In the genomic region with DNA sequence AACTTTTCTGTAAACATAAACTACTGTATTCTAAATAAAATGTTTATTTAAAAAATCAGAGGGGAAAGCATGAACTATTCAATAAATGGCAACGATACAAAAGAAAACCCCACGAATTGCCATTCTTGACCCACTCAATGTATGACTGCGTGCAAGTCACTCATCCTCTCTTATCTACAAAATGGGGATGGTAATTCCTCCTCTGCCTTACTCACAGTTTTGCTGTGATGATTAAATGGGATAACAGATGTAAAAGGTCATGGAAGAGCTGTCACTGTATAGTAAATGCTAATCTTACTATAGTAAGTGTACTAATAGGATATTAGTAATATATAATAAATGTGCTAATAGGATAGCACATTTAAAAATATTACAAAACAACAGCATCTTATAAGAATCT, we compare ENCODE assay signal across 17 cellular contexts.
DNase-seq lines count a peak whose midpoint lies in the region; ATAC-seq and TF ChIP-seq lines count a peak whose summit lies in the region.
"Had no signal": no experiment of that assay in that cellular context is flagged by ENCODE, and none has a peak within 500 bp of the region (broad histone marks: within the 10 kb centered on the region; RNA-seq: fewer than 3 reads in every experiment).

No MANE protein-coding gene starts in this region.

- DNase-seq in GM23248 = peak; percentile 29
- peak; percentile 26 for DNase-seq in NCI-H82 treated with DMSO at 0.1 percent for 48 hours (lab: John Stamatoyannopoulos, UW; ENCODE audit: unreplicated experiment)
- DNase-seq in brain microvascular endothelial cell = peak; percentile 35
- no peak for DNase-seq in stimulated activated CD8-positive, alpha-beta memory T cell treated with anti-CD3 and anti-CD28 coated beads, Interleukin-4, amount 100 ng/mL, for 48 hours
- no peak for DNase-seq in esophagus muscularis mucosa (ENCODE audit: extremely low spot score)
- no peak for DNase-seq in cerebellar cortex (ENCODE audit: low spot score)
- no peak for DNase-seq in PC-3
- DNase-seq: 8988T; Calu3; CD8-positive, alpha-beta T cell; DMS79 treated with DMSO at 0.1 percent for 48 hours; EL; H9 had no signal

- H2AFZ ChIP-seq in GM23248 (no peak overlapping the region), PC-3 (ENCODE audit: low read length) (no peak overlapping the region)

- no peak for TF ChIP-seq EP300 in esophagus muscularis mucosa (IDR thresholded peaks at IDR 0.05)

- H3K4me2 ChIP-seq in GM23248 (ENCODE audit: unreplicated experiment) (peak overlapping the region; percentile 2), PC-3 (ENCODE audit: low read length) (no peak overlapping the region)
- H3K4me2 ChIP-seq: BLaER1 had no signal

- H3K9ac ChIP-seq in GM23248 = no peak overlapping the region
- H3K9ac ChIP-seq in PC-3 (ENCODE audit: low read length) = no peak overlapping the region
- H3K9ac ChIP-seq: BLaER1 had no signal

- 84 to 93% methylated on average over 3 of the region's 3 CpGs for WGBS in GM23248 (ENCODE audit: low coverage in 1 of 2, low lambda C conversion rate in 2 of 2, missing lambda C conversion rate in 2 of 2), 2 experiments
- WGBS in esophagus muscularis mucosa = 91% methylated on average over 3 of the region's 3 CpGs

- no peak for TF ChIP-seq POLR2A in esophagus muscularis mucosa (IDR thresholded peaks at IDR 0.05; ENCODE audit: low read depth)

- in situ Hi-C loops in GM23248 (cut with MboI) = loop anchor here (10.0 to 25.0 kb wide), 3 partner anchors 520 to 1032 kb away; partner anchors contain the start of gene PDGFRA
- in situ Hi-C loops in brain microvascular endothelial cell (cut with HindIII; ENCODE audit: low pct_ligation_motif_present, low sequenced_read_pairs) = no loop called here

- no peaks in the 10 kb centered on the region for H4K20me1 ChIP-seq in GM23248 (ENCODE audit: insufficient read depth)
- H4K20me1 ChIP-seq in PC-3 (ENCODE audit: low read length) = no peaks in the 10 kb centered on the region
- H4K20me1 ChIP-seq: BLaER1 had no signal

- intact Hi-C loops in esophagus muscularis mucosa (cut with DNase I) = no loop called here
- intact Hi-C loops in PC-3 (cut with micrococcal nuclease) = loop anchor here (5.0 to 10.0 kb wide), 2 partner anchors 175 to 872 kb away; partner anchors contain the start of gene CHIC2

- peaks cover 11% of the 10 kb centered on the region for H3K27me3 Mint-ChIP-seq in nephron (ENCODE audit: low read depth)

- BruUV-seq in PC-3 (replicated peaks; lab: Mats Ljungman, UMichigan) = no TSS peak

- TF ChIP-seq CTCF in brain microvascular endothelial cell (IDR thresholded peaks at IDR 0.05; ENCODE audit: low read depth, low read length, missing control alignments) = no peak
- no peak for TF ChIP-seq CTCF in nephron (IDR thresholded peaks at IDR 0.05; ENCODE audit: unreplicated experiment in 3 of 3)
- no peak for TF ChIP-seq CTCF in esophagus muscularis mucosa (IDR thresholded peaks at IDR 0.05)
- no peak for TF ChIP-seq CTCF in PC-3 (conservative IDR thresholded peaks at IDR 0.05; ENCODE audit: low read depth, low read length)

- H3F3A ChIP-seq in GM23248 (ENCODE audit: insufficient read depth) (peaks cover 46% of the 10 kb centered on the region), PC-3 (ENCODE audit: low read length, unreplicated experiment) (no peaks in the 10 kb centered on the region)

- ATAC-seq in PC-3 = no peak
- ATAC-seq: CD8-positive, alpha-beta T cell had no signal

- H3K27ac ChIP-seq in GM23248 (no peak overlapping the region), brain microvascular endothelial cell (no peak overlapping the region), esophagus muscularis mucosa (replicated peaks in 1 of 4) (no peak overlapping the region), PC-3 (ENCODE audit: low read length) (no peak overlapping the region)
- H3K27ac ChIP-seq: BLaER1 had no signal

- H3K9me3 ChIP-seq in GM23248 (ENCODE audit: low read depth) (no peaks in the 10 kb centered on the region), esophagus muscularis mucosa (no peaks in the 10 kb centered on the region), PC-3 (ENCODE audit: low read length) (no peaks in the 10 kb centered on the region)
- H3K9me3 ChIP-seq: BLaER1 had no signal

- H3K9me3 Mint-ChIP-seq in nephron = no peaks in the 10 kb centered on the region
- H3K9me3 Mint-ChIP-seq: CD14-positive monocyte; CD8-positive, alpha-beta T cell; H9 had no signal

- no peaks in the 10 kb centered on the region for H3K36me3 ChIP-seq in GM23248 (ENCODE audit: low read depth)
- H3K36me3 ChIP-seq in brain microvascular endothelial cell (replicated peaks) = no peaks in the 10 kb centered on the region
- H3K36me3 ChIP-seq in esophagus muscularis mucosa = no peaks in the 10 kb centered on the region
- H3K36me3 ChIP-seq in PC-3 (ENCODE audit: low read depth, low read length) = no peaks in the 10 kb centered on the region
- H3K36me3 ChIP-seq: BLaER1 had no signal

- CTCF ChIA-PET in PC-3 (lab: Charles Lee) = no interaction called here

- H3K4me1 Mint-ChIP-seq in nephron = peaks cover 67% of the 10 kb centered on the region
- H3K4me1 Mint-ChIP-seq: CD14-positive monocyte had no signal

- POLR2A ChIA-PET in PC-3 (lab: Charles Lee; ENCODE audit: unreplicated experiment) = no interaction called here

- H3K9me2 ChIP-seq in GM23248 (ENCODE audit: insufficient read depth) (no peaks in the 10 kb centered on the region; the same call in 1 of the 2 replicates), PC-3 (replicated peaks; ENCODE audit: low read length) (no peaks in the 10 kb centered on the region)

- H3K36me3 Mint-ChIP-seq in nephron (ENCODE audit: low read depth) = no peaks in the 10 kb centered on the region
- H3K36me3 Mint-ChIP-seq: CD14-positive monocyte had no signal

- peak overlapping the region; percentile 75 to 97 (median 92) for H3K27ac Mint-ChIP-seq in nephron
- H3K27ac Mint-ChIP-seq: CD14-positive monocyte; CD8-positive, alpha-beta T cell; H9 had no signal

- H3K4me1 ChIP-seq in GM23248 (ENCODE audit: insufficient read depth) (peaks cover 65% of the 10 kb centered on the region), esophagus muscularis mucosa (peaks cover 0 to 4% (median 3%) of the 10 kb centered on the region in 4 donors), PC-3 (ENCODE audit: insufficient read depth, low read length) (no peaks in the 10 kb centered on the region)
- H3K4me1 ChIP-seq: BLaER1 had no signal

- H3K27me3 ChIP-seq in GM23248 (replicated peaks; ENCODE audit: insufficient read depth) = no peaks in the 10 kb centered on the region
- H3K27me3 ChIP-seq in brain microvascular endothelial cell (replicated peaks) = no peaks in the 10 kb centered on the region
- no peaks in the 10 kb centered on the region for H3K27me3 ChIP-seq in esophagus muscularis mucosa
- no peaks in the 10 kb centered on the region for H3K27me3 ChIP-seq in PC-3 (ENCODE audit: low read length)
- H3K27me3 ChIP-seq: BLaER1 had no signal

- H3K4me3 ChIP-seq in GM23248 (no peak overlapping the region), brain microvascular endothelial cell (ENCODE audit: low read depth, low read length) (no peak overlapping the region), esophagus muscularis mucosa (no peak overlapping the region), PC-3 (ENCODE audit: low read length) (no peak overlapping the region)
- H3K4me3 ChIP-seq: BLaER1, GM12878 had no signal

- H3K4me3 Mint-ChIP-seq in nephron = no peak overlapping the region
- H3K4me3 Mint-ChIP-seq: CD14-positive monocyte; CD8-positive, alpha-beta T cell; H9 had no signal

- peaks cover 56% of the 10 kb centered on the region for H3K79me2 ChIP-seq in GM23248 (ENCODE audit: insufficient read depth)
- H3K79me2 ChIP-seq in PC-3 (ENCODE audit: low read length) = no peaks in the 10 kb centered on the region

Comparison
In these comparisons a context has a peak if more than half of its experiments do, and no peak if none do; other contexts are left out.
1. DNase-seq: peak in GM23248 (single experiment), NCI-H82 treated with DMSO at 0.1 percent for 48 hours (single experiment) and brain microvascular endothelial cell (single experiment); none in stimulated activated CD8-positive, alpha-beta memory T cell treated with anti-CD3 and anti-CD28 coated beads, Interleukin-4, amount 100 ng/mL, for 48 hours (single experiment), esophagus muscularis mucosa (single experiment), cerebellar cortex (single experiment) and PC-3 (single experiment).